In genomic region chrY:14871996-14872395, GRCh38 we compare ENCODE assay signal across 21 cellular contexts.
DNase-seq lines count a peak whose midpoint lies in the region; ATAC-seq and TF ChIP-seq lines count a peak whose summit lies in the region.
"Had no signal": no experiment of that assay in that cellular context is flagged by ENCODE, and none has a peak within 500 bp of the region (broad histone marks: within the 10 kb centered on the region; RNA-seq: fewer than 3 reads in every experiment).

No MANE protein-coding gene starts in this region.

- CTCF ChIA-PET in activated CD4-positive, alpha-beta memory T cell treated with anti-CD3 and anti-CD28 coated beads for 36 hours (lab: Charles Lee), result no interaction called here

- intact Hi-C loops in activated CD4-positive, alpha-beta memory T cell treated with anti-CD3 and anti-CD28 coated beads for 36 hours (cut with micrococcal nuclease), result no loop called here

- peaks cover 0 to 11% (median 0%) of the 10 kb centered on the region in 9 donors for H3K9me3 Mint-ChIP-seq in naive thymus-derived CD8-positive, alpha-beta T cell
- H3K9me3 Mint-ChIP-seq in activated CD4-positive, alpha-beta memory T cell treated with anti-CD3 and anti-CD28 coated beads for 36 hours, result peaks cover 9% of the 10 kb centered on the region
- H3K9me3 Mint-ChIP-seq: IgD-negative memory B cell had no signal

- H3K4me1 Mint-ChIP-seq in naive thymus-derived CD8-positive, alpha-beta T cell, result no peaks in the 10 kb centered on the region
- no peaks in the 10 kb centered on the region for H3K4me1 Mint-ChIP-seq in activated CD4-positive, alpha-beta memory T cell treated with anti-CD3 and anti-CD28 coated beads for 36 hours (ENCODE audit: low read depth)
- H3K4me1 Mint-ChIP-seq: IgD-negative memory B cell had no signal

- H3K4me3 ChIP-seq in choroid plexus epithelial cell (ENCODE audit: low read depth, low read length), result no peak overlapping the region
- H3K4me3 ChIP-seq: BLaER1 treated with 17β-estradiol and CSF1 and Interleukin-3, amounts not matched to agents 10 nM and 100 nM; HAP-1; SJSA1 had no signal

- no peaks in the 10 kb centered on the region for H3K36me3 Mint-ChIP-seq in naive thymus-derived CD8-positive, alpha-beta T cell
- H3K36me3 Mint-ChIP-seq in activated CD4-positive, alpha-beta memory T cell treated with anti-CD3 and anti-CD28 coated beads for 36 hours, result no peaks in the 10 kb centered on the region
- H3K36me3 Mint-ChIP-seq: IgD-negative memory B cell had no signal

- no peak for ATAC-seq in naive thymus-derived CD8-positive, alpha-beta T cell
- no peak for ATAC-seq in HG03280 (IDR thresholded peaks at IDR 0.05; ENCODE audit: unreplicated experiment)
- ATAC-seq: PC-3, Right ventricle myocardium inferior had no signal

- POLR2A ChIA-PET in naive thymus-derived CD8-positive, alpha-beta T cell (lab: Charles Lee), result no interaction called here
- POLR2A ChIA-PET in activated CD4-positive, alpha-beta memory T cell treated with anti-CD3 and anti-CD28 coated beads for 36 hours (lab: Charles Lee), result no interaction called here

- DNase-seq in KBM-7, result peak; percentile 60
- peak; percentile 81 for DNase-seq in NCI-H226
- peak; percentile 43 for DNase-seq in choroid plexus epithelial cell (ENCODE audit: low read depth)
- peak; percentile 23 for DNase-seq in superior temporal gyrus (ENCODE audit: extremely low spot score)
- no peak for DNase-seq in naive thymus-derived CD8-positive, alpha-beta T cell
- DNase-seq in activated CD4-positive, alpha-beta memory T cell treated with anti-CD3 and anti-CD28 coated beads for 36 hours, result no peak
- DNase-seq: CD4-positive, alpha-beta T cell; GOT3; HFFc6; NCI-H2029; NCI-H446 treated with DMSO at 0.1 percent for 48 hours; NCI-H526; NCI-H82; NK-92 treated with Interleukin-12 subunit alpha and Interleukin-12 subunit beta, amount 100 ng/mL, for 24 hours; PC-3 had no signal

- no peak overlapping the region for H3K27ac Mint-ChIP-seq in naive thymus-derived CD8-positive, alpha-beta T cell
- no peak overlapping the region for H3K27ac Mint-ChIP-seq in activated CD4-positive, alpha-beta memory T cell treated with anti-CD3 and anti-CD28 coated beads for 36 hours
- H3K27ac Mint-ChIP-seq: CD4-positive, alpha-beta T cell; HFFc6; IgD-negative memory B cell had no signal

- no peaks in the 10 kb centered on the region for H3K27me3 Mint-ChIP-seq in naive thymus-derived CD8-positive, alpha-beta T cell
- H3K27me3 Mint-ChIP-seq in activated CD4-positive, alpha-beta memory T cell treated with anti-CD3 and anti-CD28 coated beads for 36 hours, result peaks cover 1% of the 10 kb centered on the region
- H3K27me3 Mint-ChIP-seq: CD4-positive, alpha-beta T cell; IgD-negative memory B cell had no signal

- no peak for TF ChIP-seq CTCF in choroid plexus epithelial cell (conservative IDR thresholded peaks at IDR 0.05; ENCODE audit: low read depth, low read length)

- in situ Hi-C loops in KBM-7 (cut with MboI; ENCODE audit: low pct_unique_long_range_greater_than_20kb, low sequenced_read_pairs), result no loop called here

- H3K4me3 Mint-ChIP-seq in naive thymus-derived CD8-positive, alpha-beta T cell, result no peak overlapping the region
- H3K4me3 Mint-ChIP-seq in activated CD4-positive, alpha-beta memory T cell treated with anti-CD3 and anti-CD28 coated beads for 36 hours, result no peak overlapping the region
- H3K4me3 Mint-ChIP-seq: CD4-positive, alpha-beta T cell; HFFc6; IgD-negative memory B cell had no signal

Comparison
In these comparisons a context has a peak if more than half of its experiments do, and no peak if none do; other contexts are left out.
1. DNase-seq: peak in KBM-7 (single experiment), NCI-H226 (single experiment), choroid plexus epithelial cell (single experiment) and superior temporal gyrus (single experiment); none in naive thymus-derived CD8-positive, alpha-beta T cell (0 of 10) and activated CD4-positive, alpha-beta memory T cell treated with anti-CD3 and anti-CD28 coated beads for 36 hours (single experiment).